10 cellular contexts compared by ENCODE assay signal in the genomic region with DNA sequence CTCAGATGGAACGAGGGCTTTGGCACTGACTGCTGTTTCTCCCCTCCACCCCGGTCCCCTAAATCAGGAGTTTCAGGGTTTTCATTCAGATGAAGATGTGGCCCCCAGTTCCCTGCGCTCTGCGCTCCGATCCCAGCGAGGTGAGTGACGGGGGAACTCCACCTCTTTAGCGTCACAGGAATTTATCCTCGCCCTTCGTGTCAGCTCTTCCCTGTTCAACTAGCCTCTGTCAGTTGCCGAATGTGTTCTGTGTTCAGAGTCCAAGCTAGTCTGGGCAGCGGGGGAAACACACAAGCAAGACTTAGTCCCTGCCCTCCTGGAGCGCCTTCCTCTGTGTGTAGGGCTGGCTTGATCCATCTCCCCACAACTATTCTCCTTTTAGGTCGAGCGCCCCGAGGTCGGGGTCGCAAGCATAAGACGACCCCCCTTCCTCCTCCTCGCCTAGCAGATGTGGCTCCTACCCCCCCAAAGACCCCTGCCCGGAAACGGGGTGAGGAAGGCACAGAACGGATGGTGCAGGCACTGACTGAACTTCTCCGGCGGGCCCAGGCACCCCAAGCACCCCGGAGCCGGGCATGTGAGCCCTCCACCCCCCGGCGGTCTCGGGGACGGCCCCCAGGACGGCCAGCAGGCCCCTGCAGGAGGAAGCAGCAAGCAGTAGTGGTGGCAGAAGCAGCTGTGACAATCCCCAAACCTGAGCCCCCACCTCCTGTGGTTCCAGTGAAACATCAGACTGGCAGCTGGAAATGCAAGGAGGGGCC. TPM values are rescaled to one million over a fixed set of nuclear protein-coding genes. Genes with fewer than 3 reads are reported as not detected.
DNase-seq lines count a peak whose midpoint lies in the region; ATAC-seq, FAIRE-seq and TF ChIP-seq lines count a peak whose summit lies in the region.
"Had no signal": no experiment of that assay in that cellular context is flagged by ENCODE, and none has a peak within 500 bp of the region (broad histone marks: within the 10 kb centered on the region; RNA-seq: fewer than 3 reads in every experiment).

No MANE protein-coding gene starts in this region.

- peak overlapping the region; percentile 87 for H3K4me3 ChIP-seq in A549
- H3K4me3 ChIP-seq in HAP-1, result peak overlapping the region; percentile 78
- peak overlapping the region; percentile 82 for H3K4me3 ChIP-seq in astrocyte of the spinal cord (ENCODE audit: low read depth, low read length)
- H3K4me3 ChIP-seq in lower lobe of right lung, result peak overlapping the region; percentile 88
- peak overlapping the region in 2 of 4 donors; percentile 93 to 98 for H3K4me3 ChIP-seq in esophagus squamous epithelium

- TF ChIP-seq CTCF in A549 (IDR thresholded peaks at IDR 0.05) (no peak), astrocyte of the spinal cord (IDR thresholded peaks at IDR 0.05; ENCODE audit: low read depth, low read length) (no peak), lower lobe of right lung (IDR thresholded peaks at IDR 0.05) (no peak), esophagus squamous epithelium (IDR thresholded peaks at IDR 0.05) (no peak)

- TF ChIP-seq RAD21 in A549 (conservative IDR thresholded peaks at IDR 0.05 in 1 of 2, IDR thresholded peaks at IDR 0.05 in 1 of 2), result no peak

- CTCF ChIA-PET in A549 (lab: Yijun Ruan, JAX), result interaction anchor here (0.8 to 5.0 kb wide), 10 partner anchors 13 to 213 kb away, joined by 3 to 29 read pairs (median 6); a partner anchor contains a TSS

- POLR2A ChIA-PET in A549 (lab: Yijun Ruan, JAX), result interaction anchor here (1.3 to 1.5 kb wide), 3 partner anchors 13 to 29 kb away, joined by 3 to 6 read pairs (median 3); a partner anchor contains a TSS

- peaks cover 20% of the 10 kb centered on the region for H3K4me1 ChIP-seq in A549
- peaks cover 9% of the 10 kb centered on the region for H3K4me1 ChIP-seq in HAP-1
- H3K4me1 ChIP-seq in lower lobe of right lung, result peaks cover 26% of the 10 kb centered on the region
- H3K4me1 ChIP-seq in esophagus squamous epithelium, result peaks cover 24 to 41% (median 25%) of the 10 kb centered on the region in 3 donors

- H3K36me3 ChIP-seq in HAP-1 (replicated peaks) (peaks cover 37% of the 10 kb centered on the region), lower lobe of right lung (peaks cover 44% of the 10 kb centered on the region), esophagus squamous epithelium (peaks cover 30 to 53% (median 30%) of the 10 kb centered on the region in 3 donors)

- TF ChIP-seq POLR2A in A549 (IDR thresholded peaks at IDR 0.05; ENCODE audit: low read length) (no peak), esophagus squamous epithelium (IDR thresholded peaks at IDR 0.05) (no peak)

- DNase-seq in A549 (ENCODE audit: low read depth in 1 of 2, low spot score in 1 of 2), result no peak
- no peak for DNase-seq in HAP-1 (ENCODE audit: low spot score in 2 of 2)
- DNase-seq in astrocyte of the spinal cord (ENCODE audit: low read depth, low spot score), result no peak
- DNase-seq in lower lobe of right lung, result no peak
- no peak for DNase-seq in esophagus squamous epithelium (lab: John Stamatoyannopoulos, UW)
- no peak for DNase-seq in SHP77 treated with DMSO at 0.1 percent for 48 hours (lab: John Stamatoyannopoulos, UW)
- no peak for DNase-seq in NCI-H524 treated with DMSO at 0.1 percent for 48 hours (lab: John Stamatoyannopoulos, UW)
- DNase-seq in substantia nigra (lab: John Stamatoyannopoulos, UW), result no peak
- DNase-seq: occipital lobe had no signal

- in situ Hi-C loops in HAP-1 (cut with MboI; ENCODE audit: low sequenced_read_pairs), result loop anchor here (5.0 kb wide), 1 partner anchor 172 kb away; a partner anchor contains a TSS
- in situ Hi-C loops in astrocyte of the spinal cord (cut with HindIII; ENCODE audit: low sequenced_read_pairs), result no loop called here

- intact Hi-C loops in lower lobe of right lung (cut with DNase I) (no loop called here), esophagus squamous epithelium (cut with DNase I) (loop anchor here (10.0 kb wide), 1 partner anchor 175 kb away; a partner anchor contains a TSS)

- 92% methylated on average over 32 of the region's 32 CpGs for WGBS in A549 (ENCODE audit: missing lambda C conversion rate)
- WGBS in esophagus squamous epithelium, 2 donors, result 83 to 88% methylated on average over 13 to 19 of the region's 32 CpGs

- FAIRE-seq in A549 (lab: Jason Lieb, UNC), result peak; percentile 39

- H3K27ac ChIP-seq in A549 (peak overlapping the region in 1 of 2 experiments; percentile 91; a peak in 3 of 6 replicates), lower lobe of right lung (peak overlapping the region; percentile 85), esophagus squamous epithelium (peak overlapping the region in 1 of 4 donors; percentile 96), substantia nigra (ENCODE audit: low read depth, low read length, poor library complexity, severe bottlenecking) (no peak overlapping the region)

- no peaks in the 10 kb centered on the region for H3K27me3 ChIP-seq in HAP-1 (ENCODE audit: low read depth)
- H3K27me3 ChIP-seq in lower lobe of right lung (ENCODE audit: low read depth), result no peaks in the 10 kb centered on the region
- H3K27me3 ChIP-seq in esophagus squamous epithelium, result no peaks in the 10 kb centered on the region

- no peak for TF ChIP-seq EP300 in A549 (IDR thresholded peaks at IDR 0.05)

- no peak for ATAC-seq in A549
- no peak for ATAC-seq in lower lobe of right lung

- no peaks in the 10 kb centered on the region for H3K9me3 ChIP-seq in A549
- H3K9me3 ChIP-seq in HAP-1, result no peaks in the 10 kb centered on the region
- no peaks in the 10 kb centered on the region for H3K9me3 ChIP-seq in lower lobe of right lung
- H3K9me3 ChIP-seq in esophagus squamous epithelium, result no peaks in the 10 kb centered on the region

- H3K4me2 ChIP-seq in A549, result peak overlapping the region; percentile 98

TF ChIP-seq in A549, 52 proteins besides CTCF, POLR2A, EP300 and RAD21:
- TF ChIP-seq ZSCAN20 (CRISPR knock-in tag; IDR thresholded peaks at IDR 0.05) (no peak), TFCP2L1 (CRISPR knock-in tag; IDR thresholded peaks at IDR 0.05) (no peak), CBX2 (IDR thresholded peaks at IDR 0.05; ENCODE audit: borderline replicate concordance, low read depth) (no peak), GATA3 (IDR thresholded peaks at IDR 0.05; ENCODE audit: borderline replicate concordance) (no peak), ESRRA (IDR thresholded peaks at IDR 0.05; ENCODE audit: borderline replicate concordance, low read length) (no peak), RCOR1 (IDR thresholded peaks at IDR 0.05; ENCODE audit: low read depth, low read length) (no peak), SMC3 (IDR thresholded peaks at IDR 0.05) (no peak), MAZ (IDR thresholded peaks at IDR 0.05; ENCODE audit: borderline replicate concordance, low read depth, low read length) (no peak), HOXB5 (CRISPR knock-in tag; IDR thresholded peaks at IDR 0.05) (no peak)
- TF ChIP-seq, protein P1, sequence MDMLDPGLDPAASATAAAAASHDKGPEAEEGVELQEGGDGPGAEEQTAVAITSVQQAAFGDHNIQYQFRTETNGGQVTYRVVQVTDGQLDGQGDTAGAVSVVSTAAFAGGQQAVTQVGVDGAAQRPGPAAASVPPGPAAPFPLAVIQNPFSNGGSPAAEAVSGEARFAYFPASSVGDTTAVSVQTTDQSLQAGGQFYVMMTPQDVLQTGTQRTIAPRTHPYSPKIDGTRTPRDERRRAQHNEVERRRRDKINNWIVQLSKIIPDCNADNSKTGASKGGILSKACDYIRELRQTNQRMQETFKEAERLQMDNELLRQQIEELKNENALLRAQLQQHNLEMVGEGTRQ (IDR thresholded peaks at IDR 0.05), result no peak

RNA-seq across cellular contexts. Expression of a gene that starts 1.8 kb away (rescaled TPM):
- 17.8 and 25.1 TPM in 2 replicates for polyA plus RNA-seq in A549 (2011; rRNA removed)
- 62.0 and 72.8 TPM in 2 replicates for polyA plus RNA-seq in A549 (2012; cell fraction: cytosol; rRNA removed)
- 351 and 378 TPM in 2 replicates for polyA plus RNA-seq in A549 (2012; cell fraction: nucleus; rRNA removed)
- polyA plus RNA-seq in A549 (2017; fragmentation: RNase III; extraction: RNeasy Plus Mini Kit Qiagen cat#74134 plus additional on column Dnase treatment), result 39.4 to 40.8 TPM (median 39.9 TPM) in 3 replicates
- 30.8 and 32.3 TPM in 2 replicates for polyA minus RNA-seq in A549 (2011; rRNA and poly(A)+ RNA removed)
- total RNA-seq in lower lobe of right lung, result 37.2 TPM
- 10 to 100 TPM in 3 of 4 donors, 1 to 10 TPM in 1; 7.5 to 33.7 (median 15.6) TPM for total RNA-seq in esophagus squamous epithelium

RNA-seq across cellular contexts. Expression of a gene that starts 15.2 kb away (rescaled TPM):
- polyA plus RNA-seq in A549 (2011; rRNA removed) (not detected in 2 replicates), A549 (2017; fragmentation: RNase III; extraction: RNeasy Plus Mini Kit Qiagen cat#74134 plus additional on column Dnase treatment) (not detected in 3 replicates)
- polyA plus RNA-seq in A549 (2012; cell fraction: cytosol; rRNA removed), result not detected in 2 replicates
- polyA plus RNA-seq in A549 (2012; cell fraction: nucleus; rRNA removed), result not detected in 2 replicates
- not detected in 2 replicates for polyA minus RNA-seq in A549 (2011; rRNA and poly(A)+ RNA removed)
- total RNA-seq in lower lobe of right lung (0.21 TPM), esophagus squamous epithelium (under 1 TPM in 1 of 4 donors, not detected in 3; 0.38 TPM)
- total RNA-seq: occipital lobe, ureter had no signal

RNA-seq across cellular contexts. Expression of a gene that starts 22.7 kb away (rescaled TPM):
- polyA plus RNA-seq in A549 (2011; rRNA removed), result 5.7 and 6.4 TPM in 2 replicates
- 15.7 and 23.3 TPM in 2 replicates for polyA plus RNA-seq in A549 (2012; cell fraction: cytosol; rRNA removed)
- 21.1 and 28.1 TPM in 2 replicates for polyA plus RNA-seq in A549 (2012; cell fraction: nucleus; rRNA removed)
- polyA plus RNA-seq in A549 (2017; fragmentation: RNase III; extraction: RNeasy Plus Mini Kit Qiagen cat#74134 plus additional on column Dnase treatment), result 13.4 to 15.9 TPM (median 14.4 TPM) in 3 replicates
- polyA minus RNA-seq in A549 (2011; rRNA and poly(A)+ RNA removed), result 3.1 and 5.9 TPM in 2 replicates
- 17.1 TPM for total RNA-seq in lower lobe of right lung
- total RNA-seq in esophagus squamous epithelium, result 1 to 10 TPM in 3 of 4 donors, under 1 TPM in 1; 0.87 to 4.8 (median 4.3) TPM

RNA-seq across cellular contexts. Expression of a gene that starts 25.6 kb away (rescaled TPM):
- 29.6 and 41.1 TPM in 2 replicates for polyA plus RNA-seq in A549 (2011; rRNA removed)
- polyA plus RNA-seq in A549 (2012; cell fraction: cytosol; rRNA removed), result 45.9 and 47.2 TPM in 2 replicates
- polyA plus RNA-seq in A549 (2012; cell fraction: nucleus; rRNA removed), result 111 and 144 TPM in 2 replicates
- polyA plus RNA-seq in A549 (2017; fragmentation: RNase III; extraction: RNeasy Plus Mini Kit Qiagen cat#74134 plus additional on column Dnase treatment), result 39.0 to 45.6 TPM (median 42.8 TPM) in 3 replicates
- 27.7 and 30.5 TPM in 2 replicates for polyA minus RNA-seq in A549 (2011; rRNA and poly(A)+ RNA removed)
- total RNA-seq in lower lobe of right lung, result 20.3 TPM
- total RNA-seq in esophagus squamous epithelium, result 10 to 100 TPM; 10.2 to 19.0 (median 17.5) TPM

RNA-seq across cellular contexts. Expression of a gene that starts 25.9 kb away (rescaled TPM):
- polyA plus RNA-seq in A549 (2011; rRNA removed) (111 and 133 TPM in 2 replicates), A549 (2017; fragmentation: RNase III; extraction: RNeasy Plus Mini Kit Qiagen cat#74134 plus additional on column Dnase treatment) (191 to 203 TPM (median 197 TPM) in 3 replicates)
- polyA plus RNA-seq in A549 (2012; cell fraction: cytosol; rRNA removed), result 171 and 192 TPM in 2 replicates
- 102 and 137 TPM in 2 replicates for polyA plus RNA-seq in A549 (2012; cell fraction: nucleus; rRNA removed)
- polyA minus RNA-seq in A549 (2011; rRNA and poly(A)+ RNA removed), result 71.3 and 103 TPM in 2 replicates
- total RNA-seq in lower lobe of right lung (60.0 TPM), esophagus squamous epithelium (10 to 100 TPM; 23.3 to 33.9 (median 32.3) TPM)
